ENCODE assay signal across 27 cellular contexts in genomic region chr2:85398426-85399182, GRCh38. TPM values are rescaled to one million over a fixed set of nuclear protein-coding genes. Genes with fewer than 3 reads are reported as not detected.
DNase-seq lines count a peak whose midpoint lies in the region; ATAC-seq and TF ChIP-seq lines count a peak whose summit lies in the region.
"Had no signal": no experiment of that assay in that cellular context is flagged by ENCODE, and none has a peak within 500 bp of the region (broad histone marks: within the 10 kb centered on the region; RNA-seq: fewer than 3 reads in every experiment).

No MANE protein-coding gene starts in this region.

- CTCF ChIA-PET in mammary epithelial cell (lab: Charles Lee; ENCODE audit: low non-redundant PET): no interaction called here

- peak overlapping the region; percentile 86 to 88 for H3K27ac ChIP-seq in breast epithelium
- H3K27ac ChIP-seq in mammary epithelial cell (ENCODE audit: insufficient read depth, low read depth, low read length): no peak overlapping the region
- peak overlapping the region; percentile 63 for H3K27ac ChIP-seq in vagina
- H3K27ac ChIP-seq: A549, foreskin keratinocyte, hepatocyte, psoas muscle, SJCRH30, WERI-Rb-1 had no signal

- peaks cover 17% of the 10 kb centered on the region for H3K36me3 Mint-ChIP-seq in chondrocyte (ENCODE audit: low read depth)

- peaks cover 2% of the 10 kb centered on the region for H3K9me3 Mint-ChIP-seq in chondrocyte (ENCODE audit: low read depth)

- DNase-seq in breast epithelium (ENCODE audit: low spot score in 2 of 2) (peak in 1 of 2 donors; percentile 45), mammary epithelial cell (no peak), chondrocyte (ENCODE audit: low spot score) (peak; percentile 71), posterior vena cava (ENCODE audit: low spot score) (peak; percentile 72), vagina (ENCODE audit: extremely low spot score in 2 of 2) (no peak), occipital lobe (lab: John Stamatoyannopoulos, UW) (no peak), mesenteric fat pad (ENCODE audit: low spot score) (no peak)
- DNase-seq: activated CD8-positive, alpha-beta T cell treated with anti-CD3 and anti-CD28 coated beads for 36 hours; activated naive CD4-positive, alpha-beta T cell; amygdala; central memory CD4-positive, alpha-beta T cell; DMS 273 treated with DMSO at 0.1 percent for 48 hours; foreskin keratinocyte; MV-4-11; NCI-H1694 treated with DMSO at 0.1 percent for 48 hours; psoas muscle; SJCRH30; stimulated activated CD4-positive, alpha-beta T cell treated with anti-CD3 and anti-CD28 coated beads, Interleukin-4, amount 100 ng/mL, for 1 hour; T-helper 1 cell; WERI-Rb-1 had no signal

- intact Hi-C loops in breast epithelium (cut with DNase I; ENCODE audit: low total_unique reads) (no loop called here), mammary epithelial cell (cut with micrococcal nuclease) (no loop called here), posterior vena cava (cut with DNase I) (no loop called here), vagina (cut with DNase I) (no loop called here)

- WGBS in mammary epithelial cell (ENCODE audit: low coverage, missing lambda C conversion rate): 100% methylated on average over 2 of the region's 8 CpGs

- dilution Hi-C loops in mammary epithelial cell (cut with HindIII; ENCODE audit: low sequenced_read_pairs): no loop called here

- no peak for ATAC-seq in GM18867 (IDR thresholded peaks at IDR 0.05; ENCODE audit: unreplicated experiment)
- ATAC-seq: A549; activated CD8-positive, alpha-beta T cell treated with anti-CD3 and anti-CD28 coated beads for 36 hours; foreskin keratinocyte had no signal

- H3K4me1 Mint-ChIP-seq in chondrocyte (ENCODE audit: low read depth): peaks cover 5% of the 10 kb centered on the region

- no peaks in the 10 kb centered on the region for H3K27me3 Mint-ChIP-seq in chondrocyte (ENCODE audit: low read depth)
- H3K27me3 Mint-ChIP-seq: activated CD8-positive, alpha-beta T cell treated with anti-CD3 and anti-CD28 coated beads for 36 hours had no signal

- no peak overlapping the region for H3K9ac ChIP-seq in mammary epithelial cell (ENCODE audit: insufficient read depth, low read length)

- H3K4me1 ChIP-seq in breast epithelium (peaks cover 0 to 16% of the 10 kb centered on the region in 2 donors), mammary epithelial cell (ENCODE audit: insufficient read depth, low read length) (no peaks in the 10 kb centered on the region), vagina (peaks cover 51% of the 10 kb centered on the region)
- H3K4me1 ChIP-seq: A549, foreskin keratinocyte, SJCRH30 had no signal

- H3K4me2 ChIP-seq in mammary epithelial cell (ENCODE audit: insufficient read depth, low read depth, low read length): no peak overlapping the region
- H3K4me2 ChIP-seq: A549; BLaER1 treated with 17β-estradiol and CSF1 and Interleukin-3, amounts not matched to agents 10 nM and 100 nM; hepatocyte had no signal

- no peak for TF ChIP-seq POLR2A in breast epithelium (IDR thresholded peaks at IDR 0.05)
- TF ChIP-seq POLR2A in vagina (IDR thresholded peaks at IDR 0.05): no peak

- no peak overlapping the region for H3K4me3 Mint-ChIP-seq in chondrocyte (ENCODE audit: unreplicated experiment)
- H3K4me3 Mint-ChIP-seq: activated CD8-positive, alpha-beta T cell treated with anti-CD3 and anti-CD28 coated beads for 36 hours had no signal

- no peak overlapping the region for H2AFZ ChIP-seq in mammary epithelial cell (ENCODE audit: low read depth, low read length)
- H2AFZ ChIP-seq: hepatocyte had no signal

- H3K79me2 ChIP-seq in mammary epithelial cell (ENCODE audit: insufficient read depth, low read length): peaks cover 8% of the 10 kb centered on the region

- H3K27me3 ChIP-seq in breast epithelium (no peaks in the 10 kb centered on the region), mammary epithelial cell (ENCODE audit: insufficient read depth, low read length) (no peaks in the 10 kb centered on the region), vagina (no peaks in the 10 kb centered on the region)
- H3K27me3 ChIP-seq: BLaER1 treated with 17β-estradiol and CSF1 and Interleukin-3, amounts not matched to agents 10 nM and 100 nM; foreskin keratinocyte; hepatocyte; SJCRH30 had no signal

- no peaks in the 10 kb centered on the region for H4K20me1 ChIP-seq in mammary epithelial cell (ENCODE audit: insufficient read depth, low read length)

- in situ Hi-C loops in mammary epithelial cell (cut with MboI; ENCODE audit: low sequenced_read_pairs in 2 of 2): no loop called here

- BruUV-seq in mammary epithelial cell (replicated peaks; lab: Mats Ljungman, UMichigan): no TSS peak

- no peak overlapping the region for H3K27ac Mint-ChIP-seq in chondrocyte (ENCODE audit: unreplicated experiment)
- H3K27ac Mint-ChIP-seq: activated CD8-positive, alpha-beta T cell treated with anti-CD3 and anti-CD28 coated beads for 36 hours had no signal

- H3K36me3 ChIP-seq in breast epithelium: no peaks in the 10 kb centered on the region
- no peaks in the 10 kb centered on the region for H3K36me3 ChIP-seq in mammary epithelial cell (ENCODE audit: insufficient read depth, low read length)
- peaks cover 2 to 50% of the 10 kb centered on the region in 2 donors for H3K36me3 ChIP-seq in vagina
- H3K36me3 ChIP-seq: SJCRH30, WERI-Rb-1 had no signal

- H3K9me3 ChIP-seq in breast epithelium (no peaks in the 10 kb centered on the region), mammary epithelial cell (replicated peaks; ENCODE audit: insufficient read depth, low read length) (no peaks in the 10 kb centered on the region), vagina (no peaks in the 10 kb centered on the region)
- H3K9me3 ChIP-seq: psoas muscle had no signal

- H3K4me3 ChIP-seq in breast epithelium (no peak overlapping the region), mammary epithelial cell (replicated peaks in 1 of 3; ENCODE audit: insufficient read depth in 1 of 3, low read depth in 2 of 3, low read length in 3 of 3) (no peak overlapping the region), vagina (no peak overlapping the region)
- H3K4me3 ChIP-seq: A549; BLaER1 treated with 17β-estradiol and CSF1 and Interleukin-3, amounts not matched to agents 10 nM and 100 nM; hepatocyte; psoas muscle; SJCRH30 had no signal

- no peak for TF ChIP-seq CTCF in breast epithelium (IDR thresholded peaks at IDR 0.05)
- no peak for TF ChIP-seq CTCF in mammary epithelial cell (conservative IDR thresholded peaks at IDR 0.05 in 1 of 2, IDR thresholded peaks at IDR 0.05 in 1 of 2; ENCODE audit: extremely low read depth in 1 of 2, insufficient read depth in 1 of 2, low read depth in 1 of 2, low read length in 2 of 2)
- TF ChIP-seq CTCF in chondrocyte (IDR thresholded peaks at IDR 0.05): no peak
- TF ChIP-seq CTCF in vagina (IDR thresholded peaks at IDR 0.05): no peak

RNA-seq across cellular contexts. Expression of gene CAPG, which starts 11.6 kb away (rescaled TPM):
- total RNA-seq in breast epithelium: 100 to 1,000 TPM; 102 to 254 (median 109) TPM
- 100 to 1,000 TPM; 140 to 186 TPM for total RNA-seq in mammary epithelial cell
- 342 TPM for polyA plus RNA-seq in mammary epithelial cell
- 129 TPM for polyA minus RNA-seq in mammary epithelial cell
- total RNA-seq in chondrocyte: 40.5 to 77.6 TPM (median 76.5 TPM) in 3 replicates
- total RNA-seq in posterior vena cava: 10 to 100 TPM; 56.6 to 72.1 TPM
- 165 TPM for total RNA-seq in vagina
- 11.1 TPM for total RNA-seq in occipital lobe
- 124 TPM for total RNA-seq in mesenteric fat pad

RNA-seq across cellular contexts. Expression of gene SH2D6, which starts 19.9 kb away (rescaled TPM):
- total RNA-seq in breast epithelium: not detected
- total RNA-seq in mammary epithelial cell: under 1 TPM in 1 of 2 donors, not detected in 1; 0.78 TPM
- polyA plus RNA-seq in mammary epithelial cell: 0.06 TPM
- polyA minus RNA-seq in mammary epithelial cell: not detected
- total RNA-seq in chondrocyte: 0.47 TPM in 1 of 3 replicates, not detected in the others
- not detected for total RNA-seq in posterior vena cava
- total RNA-seq in vagina: not detected
- 0.47 TPM for total RNA-seq in occipital lobe
- total RNA-seq in mesenteric fat pad: not detected
- total RNA-seq: epithelial cell of proximal tubule, lower leg skin, skeletal muscle tissue had no signal

RNA-seq across cellular contexts. Expression of gene ELMOD3, which starts 44.0 kb away (rescaled TPM):
- 100 to 1,000 TPM in 1 of 3 donors, 10 to 100 TPM in 2; 42.9 to 149 (median 47.0) TPM for total RNA-seq in breast epithelium
- total RNA-seq in mammary epithelial cell: 10 to 100 TPM; 17.5 to 23.0 TPM
- polyA plus RNA-seq in mammary epithelial cell: 14.3 TPM
- 13.5 TPM for polyA minus RNA-seq in mammary epithelial cell
- total RNA-seq in chondrocyte: 14.3 to 20.0 TPM (median 15.2 TPM) in 3 replicates
- 10 to 100 TPM; 11.2 to 13.1 TPM for total RNA-seq in posterior vena cava
- total RNA-seq in vagina: 44.7 TPM
- total RNA-seq in occipital lobe: 16.8 TPM
- 47.7 TPM for total RNA-seq in mesenteric fat pad

RNA-seq across cellular contexts. Expression of gene RETSAT, which starts 44.3 kb away (rescaled TPM):
- total RNA-seq in breast epithelium: 100 to 1,000 TPM in 2 of 3 donors, 10 to 100 TPM in 1; 96.4 to 534 (median 101) TPM
- total RNA-seq in mammary epithelial cell: 100 to 1,000 TPM in 1 of 2 donors, 10 to 100 TPM in 1; 94.7 to 157 TPM
- polyA plus RNA-seq in mammary epithelial cell: 62.0 TPM
- polyA minus RNA-seq in mammary epithelial cell: 90.5 TPM
- 35.6 to 40.3 TPM (median 36.3 TPM) in 3 replicates for total RNA-seq in chondrocyte
- 10 to 100 TPM; 29.2 TPM for total RNA-seq in posterior vena cava
- 62.1 TPM for total RNA-seq in vagina
- total RNA-seq in occipital lobe: 14.5 TPM
- total RNA-seq in mesenteric fat pad: 554 TPM

Comparison
In these comparisons a context has a peak if more than half of its experiments do, and no peak if none do; other contexts are left out.
1. DNase-seq: peak in chondrocyte (single experiment) and posterior vena cava (single experiment); none in mammary epithelial cell (single experiment), vagina (0 of 2), occipital lobe (single experiment) and mesenteric fat pad (single experiment).